27 cellular contexts compared by ENCODE assay signal in genomic region chr6:84271086-84271716, GRCh38.
"Had no signal": no experiment of that assay in that cellular context is flagged by ENCODE, and none has a peak within 500 bp of the region (broad histone marks: within the 10 kb centered on the region; RNA-seq: fewer than 3 reads in every experiment).

No MANE protein-coding gene starts in this region.

- H3K27ac ChIP-seq: neutrophil, pancreas, prostate gland, right atrium auricular region, skin epidermis, spleen, stomach, thoracic aorta, thyroid gland, upper lobe of right lung, uterus had no signal

- H3K36me3 ChIP-seq: neutrophil, pancreas, prostate gland, right atrium auricular region, spleen, stomach, thoracic aorta, thyroid gland, tibial nerve, upper lobe of right lung, uterus had no signal

- ATAC-seq: naive thymus-derived CD8-positive, alpha-beta T cell; natural killer cell treated with Interleukin-12 subunit alpha and Interleukin-12 subunit beta and Interleukin-15 and Interleukin-18, amount 100 ng/mL, for 72 hours; sciatic nerve; stimulated activated memory B cell treated with anti-CD40 and anti-IgM and Interleukin-4, amounts not matched to agents 10 μg/mL and 1 μg/mL and 100 μg/mL, for 72 hours; upper lobe of right lung had no signal

- FAIRE-seq: pancreas had no signal

- H3K4me1 ChIP-seq: prostate gland, right atrium auricular region, spleen, stomach, thyroid gland, tibial nerve, upper lobe of right lung, uterus had no signal

- H3K4me3 ChIP-seq: pancreas, prostate gland, right atrium auricular region, skin epidermis, smooth muscle cell, spleen, stomach, thoracic aorta, thyroid gland, tibial nerve, upper lobe of right lung, uterus had no signal

- H3K9me3 ChIP-seq: neutrophil, pancreas, prostate gland, right atrium auricular region, spleen, stomach, thoracic aorta, thyroid gland, tibial nerve, upper lobe of right lung, uterus had no signal

- H3K4me2 ChIP-seq: smooth muscle cell had no signal

- H3K27me3 ChIP-seq: neutrophil, pancreas, right atrium auricular region, spleen, stomach, thyroid gland, tibial nerve, upper lobe of right lung, uterus had no signal

- DNase-seq: naive B cell; naive thymus-derived CD8-positive, alpha-beta T cell; nephron progenitor cell; nucleus accumbens; pancreas; retina; spleen; stimulated activated CD4-positive, alpha-beta T cell treated with anti-CD3 and anti-CD28 coated beads, Interleukin-12 subunit alpha, Interleukin-12 subunit beta, amount 100 ng/mL, for 4 hours; stimulated activated CD4-positive, alpha-beta T cell treated with anti-CD3 and anti-CD28 coated beads, Interleukin-1b, Interleukin-23, amount 100 ng/mL, for 48 hours; stimulated activated CD4-positive, alpha-beta T cell treated with anti-CD3 and anti-CD28 coated beads, Interleukin-4, amount 100 ng/mL, for 1 hour; stimulated activated CD4-positive, alpha-beta T cell treated with anti-CD3 and anti-CD28 coated beads, Interleukin-4, amount 100 ng/mL, for 4 hours; stimulated activated CD8-positive, alpha-beta memory T cell treated with anti-CD3 and anti-CD28 coated beads, Interleukin-4, amount 100 ng/mL, for 48 hours; stimulated activated naive CD4-positive, alpha-beta T cell treated with Interleukin-2 at 50 U/mL for 16 hours; stomach; thyroid gland; upper lobe of right lung; uterus had no signal
